ENCODE assay signal across 8 cellular contexts in genomic region chr3:53348118-53348517, GRCh38. TPM values are rescaled to one million over a fixed set of nuclear protein-coding genes. Genes with fewer than 3 reads are reported as not detected.
DNase-seq lines count a peak whose midpoint lies in the region; ATAC-seq and TF ChIP-seq lines count a peak whose summit lies in the region.
"Not testable (repeated sequence)": the region's sequence is repeated elsewhere in the genome, so short reads cannot be mapped to it uniquely, and the experiment has no call there.

No MANE protein-coding gene starts in this region.

- not testable (repeated sequence) for H3K27me3 ChIP-seq in CD4-positive, alpha-beta memory T cell (ENCODE audit: insufficient read depth, low read length); Karpas-422 (ENCODE audit: low read length); brain microvascular endothelial cell (replicated peaks); lower lobe of right lung (ENCODE audit: low read depth); trophoblast cell (ENCODE audit: insufficient read depth, low read length); tibial artery

- H4K91ac ChIP-seq in trophoblast cell (ENCODE audit: low read depth, low read length): peak overlapping the region; percentile 67

- H3K79me1 ChIP-seq in trophoblast cell (ENCODE audit: low read length): peaks cover 13% of the 10 kb centered on the region

- not testable (repeated sequence) for H3K9me3 Mint-ChIP-seq in CD4-positive, alpha-beta memory T cell; activated CD4-positive, alpha-beta T cell treated with anti-CD3 and anti-CD28 coated beads, Interleukin-2, amount 10 ng/mL, durations not matched to agents 24 days and 14 days

- H3K27ac ChIP-seq in CD4-positive, alpha-beta memory T cell (ENCODE audit: low read depth, low read length): peak overlapping the region; percentile 99
- H3K27ac ChIP-seq in Karpas-422 (ENCODE audit: low read length): not testable (repeated sequence)
- H3K27ac ChIP-seq in brain microvascular endothelial cell (peak overlapping the region; percentile 88), lower lobe of right lung (peak overlapping the region; percentile 96), trophoblast cell (ENCODE audit: low read depth, low read length) (peak overlapping the region; percentile 94), tibial artery (peak overlapping the region; percentile 93 to 98)

- peaks cover 3 to 23% of the 10 kb centered on the region in 2 donors for H3K36me3 Mint-ChIP-seq in CD4-positive, alpha-beta memory T cell
- peaks cover 15% of the 10 kb centered on the region for H3K36me3 Mint-ChIP-seq in activated CD4-positive, alpha-beta T cell treated with anti-CD3 and anti-CD28 coated beads, Interleukin-2, amount 10 ng/mL, durations not matched to agents 24 days and 14 days (ENCODE audit: low read depth)

- ATAC-seq in lower lobe of right lung: not testable (repeated sequence)

- H3K36me3 ChIP-seq in CD4-positive, alpha-beta memory T cell (ENCODE audit: insufficient read depth, low read length); brain microvascular endothelial cell (replicated peaks); trophoblast cell (ENCODE audit: control insufficient read depth in 1 of 2, insufficient read depth in 2 of 2, low read length in 2 of 2); tibial artery: not testable (repeated sequence)
- H3K36me3 ChIP-seq in Karpas-422 (ENCODE audit: insufficient read depth, low read length) (peaks cover 12% of the 10 kb centered on the region; the same call in 1 of the 2 replicates), lower lobe of right lung (peaks cover 12% of the 10 kb centered on the region)

- H4K12ac ChIP-seq in trophoblast cell (ENCODE audit: low read depth, low read length): peak overlapping the region; percentile 35

- H3K4me1 ChIP-seq in CD4-positive, alpha-beta memory T cell (ENCODE audit: insufficient read depth, low read length): peaks cover 28% of the 10 kb centered on the region
- H3K4me1 ChIP-seq in Karpas-422 (ENCODE audit: low read length): peaks cover 26% of the 10 kb centered on the region
- H3K4me1 ChIP-seq in lower lobe of right lung: peaks cover 24% of the 10 kb centered on the region
- not testable (repeated sequence) for H3K4me1 ChIP-seq in trophoblast cell (ENCODE audit: control insufficient read depth in 1 of 2, insufficient read depth in 2 of 2, low read length in 2 of 2)
- peaks cover 0 to 29% (median 15%) of the 10 kb centered on the region in 4 donors for H3K4me1 ChIP-seq in tibial artery

- not testable (repeated sequence) for H4K20me1 ChIP-seq in Karpas-422 (ENCODE audit: insufficient read depth, low read depth, low read length)

- DNase-seq in CD4-positive, alpha-beta memory T cell; Karpas-422; brain microvascular endothelial cell; fibroblast of mammary gland (ENCODE audit: low read depth); lower lobe of right lung; tibial artery: not testable (repeated sequence)
- peak; percentile 61 for DNase-seq in activated CD4-positive, alpha-beta T cell treated with anti-CD3 and anti-CD28 coated beads, Interleukin-2, amount 10 ng/mL, durations not matched to agents 24 days and 14 days
- peak in 1 of 2 donors; percentile 2 for DNase-seq in trophoblast cell

- CTCF ChIA-PET in CD4-positive, alpha-beta memory T cell (lab: Charles Lee; ENCODE audit: partially characterized antibody): interaction anchor here (1.0 to 1.2 kb wide), 4 partner anchors 9 to 95 kb away, joined by 3 to 4 read pairs (median 3); no protein-coding TSS in a partner anchor

- not testable (repeated sequence) for H3K9me2 ChIP-seq in Karpas-422 (replicated peaks; ENCODE audit: insufficient read depth, low read length)

- peak overlapping the region; percentile 77 for H2BK5ac ChIP-seq in trophoblast cell (ENCODE audit: low read depth, low read length, poor library complexity)

- H4K8ac ChIP-seq in trophoblast cell (ENCODE audit: low read depth, low read length): peak overlapping the region; percentile 84

- no CpG with 5 or more reads among the region's 19 CpGs for WGBS in trophoblast cell (ENCODE audit: extremely low coverage, insufficient coverage, insufficient read length)

- H3K9ac ChIP-seq in Karpas-422 (ENCODE audit: low read length): peak overlapping the region; percentile 78
- not testable (repeated sequence) for H3K9ac ChIP-seq in trophoblast cell (ENCODE audit: low read length)

- peaks cover 39% of the 10 kb centered on the region for H3K79me2 ChIP-seq in Karpas-422 (ENCODE audit: low read length)
- H3K79me2 ChIP-seq in trophoblast cell (ENCODE audit: control insufficient read depth, insufficient read depth, low read length, poor library complexity): not testable (repeated sequence)

- H3K27me3 Mint-ChIP-seq in CD4-positive, alpha-beta memory T cell; activated CD4-positive, alpha-beta T cell treated with anti-CD3 and anti-CD28 coated beads, Interleukin-2, amount 10 ng/mL, durations not matched to agents 24 days and 14 days: not testable (repeated sequence)

- intact Hi-C loops in CD4-positive, alpha-beta memory T cell (cut with micrococcal nuclease): loop anchor here (5.0 kb wide), 1 partner anchor 216 kb away; the partner anchor contains the start of gene RFT1
- intact Hi-C loops in activated CD4-positive, alpha-beta T cell treated with anti-CD3 and anti-CD28 coated beads, Interleukin-2, amount 10 ng/mL, durations not matched to agents 24 days and 14 days (cut with micrococcal nuclease): loop anchor here (10.0 kb wide), 2 partner anchors 123 to 213 kb away; partner anchors contain the start of gene RFT1
- intact Hi-C loops in lower lobe of right lung (cut with DNase I): not testable (repeated sequence)
- intact Hi-C loops in tibial artery (cut with DNase I; ENCODE audit: low total_unique reads): loop anchor here (5.0 kb wide), 1 partner anchor 544 kb away; the partner anchor contains the start of gene SELENOK

- not testable (repeated sequence) for H3K4ac ChIP-seq in trophoblast cell (ENCODE audit: low read depth, low read length)

- peak overlapping the region; percentile 5 for H2AK5ac ChIP-seq in trophoblast cell (ENCODE audit: low read length)

- not testable (repeated sequence) for TF ChIP-seq CTCF in brain microvascular endothelial cell (IDR thresholded peaks at IDR 0.05; ENCODE audit: low read depth, low read length, missing control alignments); fibroblast of mammary gland (conservative IDR thresholded peaks at IDR 0.05; ENCODE audit: control insufficient read depth, insufficient read depth, low read depth, low read length); lower lobe of right lung (IDR thresholded peaks at IDR 0.05); tibial artery (IDR thresholded peaks at IDR 0.05)

- H3K4me2 ChIP-seq in Karpas-422 (ENCODE audit: low read depth, low read length, poor library complexity, severe bottlenecking) (peak overlapping the region; percentile 81), trophoblast cell (ENCODE audit: low read length) (peak overlapping the region; percentile 68)

- peak overlapping the region; percentile 7 for H3K14ac ChIP-seq in trophoblast cell (ENCODE audit: low read length)

- POLR2A ChIA-PET in CD4-positive, alpha-beta memory T cell (lab: Charles Lee; ENCODE audit: partially characterized antibody): interaction anchor here (0.5 to 2.1 kb wide), 13 partner anchors 8 to 1848 kb away, joined by 3 to 24 read pairs (median 3); partner anchors contain the start of genes DCAF1, SELENOK, STIMATE and TKT

- in situ Hi-C loops in brain microvascular endothelial cell (cut with HindIII; ENCODE audit: low pct_ligation_motif_present, low sequenced_read_pairs): not testable (repeated sequence)

- H3K18ac ChIP-seq in trophoblast cell (ENCODE audit: low read length): not testable (repeated sequence)

- H3K9me3 ChIP-seq in CD4-positive, alpha-beta memory T cell (ENCODE audit: control insufficient read depth in 1 of 2, low read length in 2 of 2); Karpas-422 (ENCODE audit: low read length); lower lobe of right lung; trophoblast cell (ENCODE audit: insufficient read depth, low read depth, low read length); tibial artery: not testable (repeated sequence)

- H2AFZ ChIP-seq in Karpas-422 (ENCODE audit: low read length): peak overlapping the region; percentile 97
- H2AFZ ChIP-seq in trophoblast cell (ENCODE audit: insufficient read depth, low read length, poor library complexity): not testable (repeated sequence)

- peak overlapping the region; percentile 56 for H2BK120ac ChIP-seq in trophoblast cell (ENCODE audit: insufficient read depth, low read length, poor library complexity)

- H2BK12ac ChIP-seq in trophoblast cell (ENCODE audit: low read length): peak overlapping the region; percentile 35

- peak overlapping the region; percentile 76 to 95 for H3K4me3 ChIP-seq in CD4-positive, alpha-beta memory T cell (ENCODE audit: low read length in 2 of 2)
- H3K4me3 ChIP-seq in Karpas-422 (ENCODE audit: low read length) (peak overlapping the region; percentile 99), brain microvascular endothelial cell (ENCODE audit: low read depth, low read length) (peak overlapping the region; percentile 98), fibroblast of mammary gland (ENCODE audit: control insufficient read depth, low read depth, low read length) (peak overlapping the region; percentile 97), lower lobe of right lung (peak overlapping the region; percentile 84), tibial artery (peak overlapping the region; percentile 89 to 95)
- not testable (repeated sequence) for H3K4me3 ChIP-seq in trophoblast cell (ENCODE audit: low read depth, low read length)

- H3K23ac ChIP-seq in trophoblast cell (ENCODE audit: low read length): not testable (repeated sequence)

- H3K4me1 Mint-ChIP-seq in CD4-positive, alpha-beta memory T cell: peaks cover 18 to 43% (median 30%) of the 10 kb centered on the region in 4 donors
- H3K4me1 Mint-ChIP-seq in activated CD4-positive, alpha-beta T cell treated with anti-CD3 and anti-CD28 coated beads, Interleukin-2, amount 10 ng/mL, durations not matched to agents 24 days and 14 days: peaks cover 17% of the 10 kb centered on the region

- H3K4me3 Mint-ChIP-seq in CD4-positive, alpha-beta memory T cell: peak overlapping the region; percentile 98 to 100 (median 99)
- H3K4me3 Mint-ChIP-seq in activated CD4-positive, alpha-beta T cell treated with anti-CD3 and anti-CD28 coated beads, Interleukin-2, amount 10 ng/mL, durations not matched to agents 24 days and 14 days: peak overlapping the region; percentile 96

- H3K27ac Mint-ChIP-seq in CD4-positive, alpha-beta memory T cell: peak overlapping the region; percentile 97 to 100 (median 99)
- peak overlapping the region; percentile 100 for H3K27ac Mint-ChIP-seq in activated CD4-positive, alpha-beta T cell treated with anti-CD3 and anti-CD28 coated beads, Interleukin-2, amount 10 ng/mL, durations not matched to agents 24 days and 14 days

RNA-seq across cellular contexts. Expression of gene DCP1A, which starts 0.8 kb away (rescaled TPM):
- 10 to 100 TPM; 40.9 to 43.5 TPM for total RNA-seq in CD4-positive, alpha-beta memory T cell
- 10 to 100 TPM; 75.2 to 94.1 TPM for polyA plus RNA-seq in CD4-positive, alpha-beta memory T cell
- 16.6 and 29.8 TPM in 2 replicates for total RNA-seq in Karpas-422 (2014; rRNA removed; shearing (Covaris generic); ENCODE audit: low replicate concordance)
- total RNA-seq in activated CD4-positive, alpha-beta T cell treated with anti-CD3 and anti-CD28 coated beads, Interleukin-2, amount 10 ng/mL, durations not matched to agents 24 days and 14 days: 42.1 and 50.3 TPM in 2 replicates
- 25.1 TPM for total RNA-seq in lower lobe of right lung
- polyA plus RNA-seq in trophoblast cell (2013): 29.7 and 30.9 TPM in 2 replicates
